Comparison of ENCODE assay signal across 1 cellular context in genomic region chr7:1473864-1474512, GRCh38.
TF ChIP-seq lines count a peak whose summit lies in the region.

No MANE protein-coding gene starts in this region.

TF ChIP-seq in HepG2, 621 proteins besides CTCF, POLR2A, EP300 and RAD21 (continued from another document and continues in another):
- TF ChIP-seq MXD1 (CRISPR knock-in tag; IDR thresholded peaks at IDR 0.05) (peak; percentile 77), SRF (IDR thresholded peaks at IDR 0.05; ENCODE audit: low read depth, low read length) (no peak), ZNF616 (CRISPR knock-in tag; IDR thresholded peaks at IDR 0.05; ENCODE audit: low read depth) (no peak), ZNF274 (CRISPR knock-in tag; IDR thresholded peaks at IDR 0.05) (no peak), ZNF256 (CRISPR knock-in tag; conservative IDR thresholded peaks at IDR 0.05) (no peak), KAT8 (CRISPR knock-in tag; IDR thresholded peaks at IDR 0.05) (0 out of 2 replicates have a peak, but pooled peaks have one; percentile 19), ZNF383 (CRISPR knock-in tag; IDR thresholded peaks at IDR 0.05; ENCODE audit: borderline replicate concordance) (no peak), ZNF230 (CRISPR knock-in tag; IDR thresholded peaks at IDR 0.05) (peak; percentile 51; the same call in 1 of the 2 replicates), ZNF512B (CRISPR knock-in tag; IDR thresholded peaks at IDR 0.05; ENCODE audit: borderline replicate concordance) (no peak), SP5 (CRISPR knock-in tag; IDR thresholded peaks at IDR 0.05; ENCODE audit: borderline replicate concordance, low read depth) (no peak), HMG20B (CRISPR knock-in tag; conservative IDR thresholded peaks at IDR 0.05) (no peak), FOXC1 (CRISPR knock-in tag; IDR thresholded peaks at IDR 0.05; ENCODE audit: borderline replicate concordance) (no peak), NCOA2 (CRISPR knock-in tag; IDR thresholded peaks at IDR 0.05) (no peak), PBX2 (CRISPR knock-in tag; IDR thresholded peaks at IDR 0.05) (no peak), U2AF2 (IDR thresholded peaks at IDR 0.05; ENCODE audit: low read depth, low read length) (no peak), SALL2 (CRISPR knock-in tag; IDR thresholded peaks at IDR 0.05) (peak; percentile 47; the same call in 1 of the 2 replicates), ZGPAT (CRISPR knock-in tag; IDR thresholded peaks at IDR 0.05) (0 out of 2 replicates have a peak, but pooled peaks have one; percentile 47), SAP130 (CRISPR knock-in tag; IDR thresholded peaks at IDR 0.05; ENCODE audit: low read depth) (peak; percentile 44; the same call in 1 of the 2 replicates), IRX3 (CRISPR knock-in tag; IDR thresholded peaks at IDR 0.05; ENCODE audit: borderline replicate concordance, low read depth) (no peak), ZNF577 (CRISPR knock-in tag; IDR thresholded peaks at IDR 0.05; ENCODE audit: borderline replicate concordance, low read depth) (no peak), ZBTB7A (CRISPR knock-in tag; IDR thresholded peaks at IDR 0.05) (no peak), MLX (CRISPR knock-in tag; IDR thresholded peaks at IDR 0.05) (0 out of 2 replicates have a peak, but pooled peaks have one; percentile 44), SETDB1 (CRISPR knock-in tag; IDR thresholded peaks at IDR 0.05; ENCODE audit: borderline replicate concordance) (no peak), HDAC2 (CRISPR knock-in tag; IDR thresholded peaks at IDR 0.05) (no peak), ZNF629 (CRISPR knock-in tag; conservative IDR thresholded peaks at IDR 0.05) (no peak), GFI1 (CRISPR knock-in tag; IDR thresholded peaks at IDR 0.05; ENCODE audit: borderline replicate concordance) (no peak), FOSL2 (CRISPR knock-in tag; IDR thresholded peaks at IDR 0.05) (0 out of 2 replicates have a peak, but pooled peaks have one; percentile 33), KDM2A (CRISPR knock-in tag; IDR thresholded peaks at IDR 0.05; ENCODE audit: borderline replicate concordance, low read depth) (peak; percentile 73; the same call in 1 of the 2 replicates), SAFB2 (CRISPR knock-in tag; IDR thresholded peaks at IDR 0.05; ENCODE audit: borderline replicate concordance, low read depth) (no peak), TAF15 (IDR thresholded peaks at IDR 0.05; ENCODE audit: low read depth, low read length, poor library complexity, severe bottlenecking) (no peak), STAT5B (CRISPR knock-in tag; IDR thresholded peaks at IDR 0.05) (no peak), TAF1 (CRISPR knock-in tag; IDR thresholded peaks at IDR 0.05) (no peak; the same call in 1 of the 2 replicates), ZNF883 (CRISPR knock-in tag; IDR thresholded peaks at IDR 0.05; ENCODE audit: not compliant biosample characterization) (peak; percentile 53), KLF9 (CRISPR knock-in tag; IDR thresholded peaks at IDR 0.05; ENCODE audit: low read depth) (no peak), U2AF1 (optimal IDR thresholded peaks at IDR 0.05; ENCODE audit: low read depth, low read length) (no peak), ZNF660 (CRISPR knock-in tag; IDR thresholded peaks at IDR 0.05; ENCODE audit: borderline replicate concordance, low read depth) (no peak), NR3C1 (CRISPR knock-in tag; IDR thresholded peaks at IDR 0.05) (no peak), CENPT (CRISPR knock-in tag; IDR thresholded peaks at IDR 0.05; ENCODE audit: low read depth) (0 out of 2 replicates have a peak, but pooled peaks have one; percentile 75), ZFY (CRISPR knock-in tag; IDR thresholded peaks at IDR 0.05) (peak; percentile 73), ZFP41 (CRISPR knock-in tag; IDR thresholded peaks at IDR 0.05; ENCODE audit: borderline replicate concordance) (no peak), HHEX (CRISPR knock-in tag; IDR thresholded peaks at IDR 0.05) (no peak), MIER2 (CRISPR knock-in tag; IDR thresholded peaks at IDR 0.05) (no peak), FOXK1 (CRISPR knock-in tag; IDR thresholded peaks at IDR 0.05; ENCODE audit: borderline replicate concordance, low read depth) (no peak), PAXIP1 (CRISPR knock-in tag; conservative IDR thresholded peaks at IDR 0.05) (no peak), ZNF143 (CRISPR knock-in tag; IDR thresholded peaks at IDR 0.05) (no peak), DNMT1 (CRISPR knock-in tag; IDR thresholded peaks at IDR 0.05) (0 out of 2 replicates have a peak, but pooled peaks have one; percentile 26), PCBP2 (optimal IDR thresholded peaks at IDR 0.05; ENCODE audit: low read depth, low read length, poor library complexity, severe bottlenecking) (no peak), ARID2 (CRISPR knock-in tag; IDR thresholded peaks at IDR 0.05; ENCODE audit: borderline replicate concordance) (no peak), RELA (CRISPR knock-in tag; IDR thresholded peaks at IDR 0.05) (no peak), PRPF4 (IDR thresholded peaks at IDR 0.05; ENCODE audit: low read depth, low read length, poor library complexity, severe bottlenecking) (no peak), ZNF280D (CRISPR knock-in tag; IDR thresholded peaks at IDR 0.05) (no peak), MEF2D (CRISPR knock-in tag; IDR thresholded peaks at IDR 0.05) (no peak), MBD4 (IDR thresholded peaks at IDR 0.05; ENCODE audit: borderline replicate concordance, low read length) (no peak)
- TF ChIP-seq, protein P1, sequence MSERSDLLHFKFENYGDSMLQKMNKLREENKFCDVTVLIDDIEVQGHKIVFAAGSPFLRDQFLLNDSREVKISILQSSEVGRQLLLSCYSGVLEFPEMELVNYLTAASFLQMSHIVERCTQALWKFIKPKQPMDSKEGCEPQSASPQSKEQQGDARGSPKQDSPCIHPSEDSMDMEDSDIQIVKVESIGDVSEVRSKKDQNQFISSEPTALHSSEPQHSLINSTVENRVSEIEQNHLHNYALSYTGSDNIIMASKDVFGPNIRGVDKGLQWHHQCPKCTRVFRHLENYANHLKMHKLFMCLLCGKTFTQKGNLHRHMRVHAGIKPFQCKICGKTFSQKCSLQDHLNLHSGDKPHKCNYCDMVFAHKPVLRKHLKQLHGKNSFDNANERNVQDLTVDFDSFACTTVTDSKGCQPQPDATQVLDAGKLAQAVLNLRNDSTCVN (CRISPR knock-in tag; IDR thresholded peaks at IDR 0.05; ENCODE audit: borderline replicate concordance), result no peak
- TF ChIP-seq, protein P2, sequence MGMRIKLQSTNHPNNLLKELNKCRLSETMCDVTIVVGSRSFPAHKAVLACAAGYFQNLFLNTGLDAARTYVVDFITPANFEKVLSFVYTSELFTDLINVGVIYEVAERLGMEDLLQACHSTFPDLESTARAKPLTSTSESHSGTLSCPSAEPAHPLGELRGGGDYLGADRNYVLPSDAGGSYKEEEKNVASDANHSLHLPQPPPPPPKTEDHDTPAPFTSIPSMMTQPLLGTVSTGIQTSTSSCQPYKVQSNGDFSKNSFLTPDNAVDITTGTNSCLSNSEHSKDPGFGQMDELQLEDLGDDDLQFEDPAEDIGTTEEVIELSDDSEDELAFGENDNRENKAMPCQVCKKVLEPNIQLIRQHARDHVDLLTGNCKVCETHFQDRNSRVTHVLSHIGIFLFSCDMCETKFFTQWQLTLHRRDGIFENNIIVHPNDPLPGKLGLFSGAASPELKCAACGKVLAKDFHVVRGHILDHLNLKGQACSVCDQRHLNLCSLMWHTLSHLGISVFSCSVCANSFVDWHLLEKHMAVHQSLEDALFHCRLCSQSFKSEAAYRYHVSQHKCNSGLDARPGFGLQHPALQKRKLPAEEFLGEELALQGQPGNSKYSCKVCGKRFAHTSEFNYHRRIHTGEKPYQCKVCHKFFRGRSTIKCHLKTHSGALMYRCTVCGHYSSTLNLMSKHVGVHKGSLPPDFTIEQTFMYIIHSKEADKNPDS (CRISPR knock-in tag; IDR thresholded peaks at IDR 0.05), result no peak
